ENCODE assay signal across 8 cellular contexts in genomic region chr22:28799125-28799833, GRCh38.
DNase-seq lines count a peak whose midpoint lies in the region; ATAC-seq and TF ChIP-seq lines count a peak whose summit lies in the region.

No MANE protein-coding gene starts in this region.

- H3K4me3 ChIP-seq in HEK293 (ENCODE audit: low read depth, low read length) (peak overlapping the region; percentile 86), cardiac fibroblast (replicated peaks in 1 of 2; ENCODE audit: low read depth in 2 of 2, low read length in 2 of 2) (peak overlapping the region; percentile 70 to 88)

- no peaks in the 10 kb centered on the region for H3K4me1 ChIP-seq in HEK293 (ENCODE audit: control insufficient read depth, insufficient read depth, low read length)

- DNase-seq in COLO668 (lab: John Stamatoyannopoulos, UW; ENCODE audit: unreplicated experiment) (peak; percentile 43), SIG-M5 (lab: John Stamatoyannopoulos, UW) (peak; percentile 75), cardiac fibroblast (ENCODE audit: low read depth in 2 of 2) (peak; percentile 92 to 98), kidney tubule cell (ENCODE audit: low spot score) (peak; percentile 90), cortex of kidney (lab: John Stamatoyannopoulos, UW) (no peak)
- DNase-seq in stimulated activated naive CD4-positive, alpha-beta T cell treated with Interleukin-2 at 50 U/mL for 16 hours (lab: John Stamatoyannopoulos, UW), result peak; percentile 21

- POLR2A ChIA-PET in HEK293 (lab: Yijun Ruan, JAX), result interaction anchor here (0.6 to 3.1 kb wide), 22 partner anchors 8 to 880 kb away, joined by 3 to 25 read pairs (median 4); partner anchors contain the start of genes CCDC117, CHEK2, HSCB and PITPNB

- H3K9me3 ChIP-seq in HEK293 (ENCODE audit: control insufficient read depth, insufficient read depth, low read depth, low read length), result no peaks in the 10 kb centered on the region

- H3K36me3 ChIP-seq in HEK293 (ENCODE audit: control insufficient read depth in 2 of 2, insufficient read depth in 1 of 2, low read length in 2 of 2), result peaks cover 31 to 48% of the 10 kb centered on the region in 2 experiments

- TF ChIP-seq CTCF in HEK293 (tag by site-specific recombination; IDR thresholded peaks at IDR 0.05) (no peak), cardiac fibroblast (IDR thresholded peaks at IDR 0.05; ENCODE audit: low read depth, low read length) (no peak)

- ATAC-seq in HG03521 (IDR thresholded peaks at IDR 0.05; ENCODE audit: unreplicated experiment), result no peak

- CTCF ChIA-PET in HEK293 (lab: Yijun Ruan, JAX), result interaction anchor here (0.6 to 0.7 kb wide), 6 partner anchors 15 to 450 kb away, joined by 3 to 7 read pairs (median 3); no protein-coding TSS in a partner anchor

- H3K27ac ChIP-seq in HEK293 (ENCODE audit: extremely low read depth, low read depth, low read length), result peak overlapping the region; percentile 86

TF ChIP-seq in HEK293, 187 proteins besides CTCF, POLR2A, EP300 and RAD21 (continues in another document):
- TF ChIP-seq, protein P1, sequence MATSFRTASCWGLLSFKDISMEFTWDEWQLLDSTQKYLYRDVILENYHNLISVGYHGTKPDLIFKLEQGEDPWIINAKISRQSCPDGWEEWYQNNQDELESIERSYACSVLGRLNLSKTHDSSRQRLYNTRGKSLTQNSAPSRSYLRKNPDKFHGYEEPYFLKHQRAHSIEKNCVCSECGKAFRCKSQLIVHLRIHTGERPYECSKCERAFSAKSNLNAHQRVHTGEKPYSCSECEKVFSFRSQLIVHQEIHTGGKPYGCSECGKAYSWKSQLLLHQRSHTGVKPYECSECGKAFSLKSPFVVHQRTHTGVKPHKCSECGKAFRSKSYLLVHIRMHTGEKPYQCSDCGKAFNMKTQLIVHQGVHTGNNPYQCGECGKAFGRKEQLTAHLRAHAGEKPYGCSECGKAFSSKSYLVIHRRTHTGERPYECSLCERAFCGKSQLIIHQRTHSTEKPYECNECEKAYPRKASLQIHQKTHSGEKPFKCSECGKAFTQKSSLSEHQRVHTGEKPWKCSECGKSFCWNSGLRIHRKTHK (tag by site-specific recombination; IDR thresholded peaks at IDR 0.05), result no peak
- TF ChIP-seq IKZF3 (tag by site-specific recombination; IDR thresholded peaks at IDR 0.05) (peak; percentile 94), ZSCAN4 (tag by site-specific recombination; IDR thresholded peaks at IDR 0.05) (no peak), GLIS2 (tag by site-specific recombination; IDR thresholded peaks at IDR 0.05) (no peak), SETDB1 (IDR thresholded peaks at IDR 0.05; ENCODE audit: insufficient read length, low read length) (no peak), ZNF701 (tag by site-specific recombination; IDR thresholded peaks at IDR 0.05) (no peak), ZNF362 (tag by site-specific recombination; IDR thresholded peaks at IDR 0.05) (no peak), BCL11B (tag by site-specific recombination; IDR thresholded peaks at IDR 0.05; ENCODE audit: low read depth) (peak; percentile 53; the same call in 1 of the 2 replicates), ZNF561 (tag by site-specific recombination; IDR thresholded peaks at IDR 0.05; ENCODE audit: borderline replicate concordance) (no peak), ZNF211 (tag by site-specific recombination; IDR thresholded peaks at IDR 0.05; ENCODE audit: low read depth) (no peak), ZNF514 (tag by site-specific recombination; IDR thresholded peaks at IDR 0.05) (no peak), ZFP69B (tag by site-specific recombination; IDR thresholded peaks at IDR 0.05) (peak; percentile 84), KLF7 (tag by site-specific recombination; IDR thresholded peaks at IDR 0.05; ENCODE audit: borderline replicate concordance) (peak; percentile 41; the same call in 1 of the 2 replicates), ZNF610 (tag by site-specific recombination; IDR thresholded peaks at IDR 0.05; ENCODE audit: borderline replicate concordance) (0 out of 2 replicates have a peak, but pooled peaks have one; percentile 48), ZNF785 (tag by site-specific recombination; IDR thresholded peaks at IDR 0.05) (no peak), ZNF654 (tag by site-specific recombination; IDR thresholded peaks at IDR 0.05; ENCODE audit: low read depth) (no peak), ZFP37 (tag by site-specific recombination; IDR thresholded peaks at IDR 0.05) (no peak), ZNF664 (tag by site-specific recombination; IDR thresholded peaks at IDR 0.05) (peak; percentile 22; the same call in 1 of the 2 replicates), ZNF138 (tag by site-specific recombination; IDR thresholded peaks at IDR 0.05; ENCODE audit: borderline replicate concordance) (no peak), ZNF341 (tag by site-specific recombination; IDR thresholded peaks at IDR 0.05; ENCODE audit: low read depth) (no peak), SP7 (tag by site-specific recombination; IDR thresholded peaks at IDR 0.05) (peak; percentile 94), OVOL3 (tag by site-specific recombination; IDR thresholded peaks at IDR 0.05) (no peak), ZNF266 (tag by site-specific recombination; IDR thresholded peaks at IDR 0.05; ENCODE audit: low read depth) (no peak), SP3 (tag by site-specific recombination; IDR thresholded peaks at IDR 0.05) (no peak)
- TF ChIP-seq, protein P2, sequence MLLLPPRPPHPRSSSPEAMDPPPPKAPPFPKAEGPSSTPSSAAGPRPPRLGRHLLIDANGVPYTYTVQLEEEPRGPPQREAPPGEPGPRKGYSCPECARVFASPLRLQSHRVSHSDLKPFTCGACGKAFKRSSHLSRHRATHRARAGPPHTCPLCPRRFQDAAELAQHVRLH (tag by site-specific recombination; IDR thresholded peaks at IDR 0.05), result no peak
- TF ChIP-seq, protein P3, sequence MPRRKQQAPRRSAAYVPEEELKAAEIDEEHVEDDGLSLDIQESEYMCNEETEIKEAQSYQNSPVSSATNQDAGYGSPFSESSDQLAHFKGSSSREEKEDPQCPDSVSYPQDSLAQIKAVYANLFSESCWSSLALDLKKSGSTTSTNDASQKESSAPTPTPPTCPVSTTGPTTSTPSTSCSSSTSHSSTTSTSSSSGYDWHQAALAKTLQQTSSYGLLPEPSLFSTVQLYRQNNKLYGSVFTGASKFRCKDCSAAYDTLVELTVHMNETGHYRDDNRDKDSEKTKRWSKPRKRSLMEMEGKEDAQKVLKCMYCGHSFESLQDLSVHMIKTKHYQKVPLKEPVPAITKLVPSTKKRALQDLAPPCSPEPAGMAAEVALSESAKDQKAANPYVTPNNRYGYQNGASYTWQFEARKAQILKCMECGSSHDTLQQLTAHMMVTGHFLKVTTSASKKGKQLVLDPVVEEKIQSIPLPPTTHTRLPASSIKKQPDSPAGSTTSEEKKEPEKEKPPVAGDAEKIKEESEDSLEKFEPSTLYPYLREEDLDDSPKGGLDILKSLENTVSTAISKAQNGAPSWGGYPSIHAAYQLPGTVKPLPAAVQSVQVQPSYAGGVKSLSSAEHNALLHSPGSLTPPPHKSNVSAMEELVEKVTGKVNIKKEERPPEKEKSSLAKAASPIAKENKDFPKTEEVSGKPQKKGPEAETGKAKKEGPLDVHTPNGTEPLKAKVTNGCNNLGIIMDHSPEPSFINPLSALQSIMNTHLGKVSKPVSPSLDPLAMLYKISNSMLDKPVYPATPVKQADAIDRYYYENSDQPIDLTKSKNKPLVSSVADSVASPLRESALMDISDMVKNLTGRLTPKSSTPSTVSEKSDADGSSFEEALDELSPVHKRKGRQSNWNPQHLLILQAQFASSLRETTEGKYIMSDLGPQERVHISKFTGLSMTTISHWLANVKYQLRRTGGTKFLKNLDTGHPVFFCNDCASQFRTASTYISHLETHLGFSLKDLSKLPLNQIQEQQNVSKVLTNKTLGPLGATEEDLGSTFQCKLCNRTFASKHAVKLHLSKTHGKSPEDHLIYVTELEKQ (tag by site-specific recombination; IDR thresholded peaks at IDR 0.05; ENCODE audit: borderline replicate concordance), result no peak
- TF ChIP-seq, protein P4, sequence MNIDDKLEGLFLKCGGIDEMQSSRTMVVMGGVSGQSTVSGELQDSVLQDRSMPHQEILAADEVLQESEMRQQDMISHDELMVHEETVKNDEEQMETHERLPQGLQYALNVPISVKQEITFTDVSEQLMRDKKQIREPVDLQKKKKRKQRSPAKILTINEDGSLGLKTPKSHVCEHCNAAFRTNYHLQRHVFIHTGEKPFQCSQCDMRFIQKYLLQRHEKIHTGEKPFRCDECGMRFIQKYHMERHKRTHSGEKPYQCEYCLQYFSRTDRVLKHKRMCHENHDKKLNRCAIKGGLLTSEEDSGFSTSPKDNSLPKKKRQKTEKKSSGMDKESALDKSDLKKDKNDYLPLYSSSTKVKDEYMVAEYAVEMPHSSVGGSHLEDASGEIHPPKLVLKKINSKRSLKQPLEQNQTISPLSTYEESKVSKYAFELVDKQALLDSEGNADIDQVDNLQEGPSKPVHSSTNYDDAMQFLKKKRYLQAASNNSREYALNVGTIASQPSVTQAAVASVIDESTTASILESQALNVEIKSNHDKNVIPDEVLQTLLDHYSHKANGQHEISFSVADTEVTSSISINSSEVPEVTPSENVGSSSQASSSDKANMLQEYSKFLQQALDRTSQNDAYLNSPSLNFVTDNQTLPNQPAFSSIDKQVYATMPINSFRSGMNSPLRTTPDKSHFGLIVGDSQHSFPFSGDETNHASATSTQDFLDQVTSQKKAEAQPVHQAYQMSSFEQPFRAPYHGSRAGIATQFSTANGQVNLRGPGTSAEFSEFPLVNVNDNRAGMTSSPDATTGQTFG (tag by site-specific recombination; IDR thresholded peaks at IDR 0.05; ENCODE audit: borderline replicate concordance), result no peak
